In the genomic region with DNA sequence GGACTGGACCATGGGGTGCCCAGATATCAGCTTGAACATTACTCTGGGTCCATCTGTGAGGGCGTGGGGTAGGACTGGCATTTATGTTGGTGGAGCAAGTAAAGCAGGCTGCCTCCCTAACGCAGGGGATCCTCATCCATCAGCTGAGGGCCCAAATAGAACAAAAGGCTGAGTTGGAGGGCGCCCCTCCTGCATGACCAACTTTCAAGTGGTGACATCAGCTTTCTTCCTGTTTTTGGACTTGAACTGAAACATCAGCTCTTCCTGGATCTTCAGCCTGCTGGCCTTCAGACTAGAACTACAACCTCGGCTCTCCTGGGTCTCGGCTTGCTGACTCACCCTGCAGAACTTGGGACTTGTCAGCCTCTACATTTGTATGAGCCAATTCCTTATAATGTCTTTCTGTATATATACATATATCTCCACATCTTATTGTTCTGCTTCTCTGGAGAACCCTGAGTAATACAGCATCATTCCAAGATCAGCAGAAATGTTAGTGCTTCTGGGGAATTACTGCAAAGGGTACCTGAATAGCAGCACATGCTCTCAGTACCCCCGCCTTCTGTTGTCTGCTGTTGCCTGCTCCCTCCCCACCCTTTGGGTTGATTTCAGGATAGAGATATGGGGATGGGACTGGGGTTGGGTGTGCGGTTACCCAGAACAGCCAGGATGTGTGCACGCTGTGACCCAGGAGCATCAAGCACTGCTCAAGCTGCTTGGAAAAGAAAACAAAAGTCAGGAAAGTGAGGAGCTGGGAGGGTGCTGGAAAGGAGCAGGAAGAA, we compare ENCODE assay signal across 1 cellular context.
TF ChIP-seq lines count a peak whose summit lies in the region.

No MANE protein-coding gene starts in this region.

TF ChIP-seq in endothelial cell of umbilical vein, 7 proteins besides CTCF, POLR2A, EP300 and RAD21:
- TF ChIP-seq GATA2 (IDR thresholded peaks at IDR 0.05; ENCODE audit: insufficient read depth, insufficient read length, low read depth, low read length) = no peak
- TF ChIP-seq JUN (IDR thresholded peaks at IDR 0.05; ENCODE audit: borderline replicate concordance, insufficient read depth, insufficient read length, low read depth) = peak; percentile 71
- TF ChIP-seq FOS (IDR thresholded peaks at IDR 0.05; ENCODE audit: borderline replicate concordance, insufficient read depth, low read length) = peak; percentile 87
